In the genomic region with DNA sequence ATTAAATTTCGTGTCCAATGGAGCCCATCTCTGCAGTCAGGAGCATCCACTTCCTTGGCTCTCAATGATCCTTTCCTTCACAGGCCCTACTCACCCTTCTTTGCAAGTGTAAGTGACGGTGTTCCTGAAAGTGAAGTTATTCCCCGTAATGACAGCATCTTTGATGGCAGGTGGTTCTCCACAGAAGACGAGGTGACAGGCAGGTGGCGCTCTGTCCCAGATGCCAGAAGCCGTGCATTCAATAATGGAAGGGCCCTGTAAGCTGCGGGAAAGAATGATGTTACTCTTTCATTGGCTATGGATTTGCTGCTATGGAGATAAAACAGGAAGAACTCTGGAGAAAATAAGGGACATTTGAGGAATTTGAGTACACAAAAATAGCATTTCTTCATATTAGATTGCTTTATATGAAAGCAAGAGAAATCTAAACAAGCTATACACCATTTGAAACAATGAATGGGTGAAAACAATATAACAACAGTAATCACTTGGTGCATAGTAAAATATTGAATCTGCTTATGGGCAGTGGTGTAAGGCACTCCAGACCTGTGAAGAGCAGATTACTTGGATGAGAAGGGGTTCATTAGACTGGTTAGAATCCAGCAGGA, we compare ENCODE assay signal across 8 cellular contexts.
DNase-seq lines count a peak whose midpoint lies in the region; ATAC-seq, FAIRE-seq and TF ChIP-seq lines count a peak whose summit lies in the region.

No MANE protein-coding gene starts in this region.

- whole genome bisulfite sequencing in GM12878 (ENCODE audit: insufficient coverage, insufficient replicate concordance, low lambda C conversion rate, missing lambda C conversion rate): 1% methylated on average over 7 of the region's 7 CpGs

- no peaks in the 10 kb centered on the region for H3K79me2 ChIP-seq in GM12878 (ENCODE audit: control insufficient read depth, insufficient read depth, low read length)

- H3K36me3 ChIP-seq in GM12878 (ENCODE audit: control insufficient read depth in 2 of 2, insufficient read depth in 2 of 2, low read length in 1 of 2) (no peaks in the 10 kb centered on the region), vagina (no peaks in the 10 kb centered on the region)

- peak; percentile 71 for ATAC-seq in GM21723 (IDR thresholded peaks at IDR 0.05; ENCODE audit: unreplicated experiment)
- ATAC-seq in GM12878: peak; percentile 86
- no peak for ATAC-seq in HG03460 (IDR thresholded peaks at IDR 0.05; ENCODE audit: unreplicated experiment)

- intact Hi-C loops in GM12878 (cut with micrococcal nuclease; ENCODE audit: unreplicated experiment): loop anchor here (2.0 to 5.0 kb wide), 3 partner anchors 195 to 870 kb away; no protein-coding TSS in a partner anchor
- intact Hi-C loops in vagina (cut with DNase I): no loop called here

- SMC1A ChIA-PET in GM12878 (lab: Charles Lee; ENCODE audit: uncharacterized antibody, unreplicated experiment): interaction anchor here (1.0 to 3.2 kb wide), 6 partner anchors 16 to 871 kb away, joined by 3 to 24 read pairs (median 6); no protein-coding TSS in a partner anchor

- CTCF ChIA-PET in GM12878 (lab: Yijun Ruan, JAX): interaction anchor here (0.6 to 3.3 kb wide), 15 partner anchors 12 to 244 kb away, joined by 3 to 35 read pairs (median 5); no protein-coding TSS in a partner anchor

- no peaks in the 10 kb centered on the region for H3K4me1 ChIP-seq in GM12878 (ENCODE audit: control insufficient read depth, insufficient read depth, low read length)
- H3K4me1 ChIP-seq in vagina: no peaks in the 10 kb centered on the region

- no peak for FAIRE-seq in GM12878 (lab: Jason Lieb, UNC)

- TF ChIP-seq RAD21 in GM12878 (IDR thresholded peaks at IDR 0.05; ENCODE audit: insufficient read depth, low read depth, low read length): peak; percentile 53

- POLR2A ChIA-PET in GM12878 (lab: Charles Lee): interaction anchor here (1.0 kb wide), 1 partner anchor 196 kb away, joined by 3 read pairs; no protein-coding TSS in a partner anchor

- RAD21 ChIA-PET in GM12878 (lab: Charles Lee; ENCODE audit: unreplicated experiment): interaction anchor here (1.0 to 2.7 kb wide), 3 partner anchors 171 to 244 kb away, joined by 3 to 15 read pairs (median 5); a partner anchor contains a TSS

- H2AFZ ChIP-seq in GM12878 (ENCODE audit: control insufficient read depth, low read depth, low read length): peak overlapping the region; percentile 7; the same call in 1 of the 2 replicates

- no peak for TF ChIP-seq POLR2A in GM12878 (IDR thresholded peaks at IDR 0.05; ENCODE audit: low read depth, low read length)
- no peak for TF ChIP-seq POLR2A in vagina (IDR thresholded peaks at IDR 0.05)

- H3K9me3 ChIP-seq in GM12878 (replicated peaks; ENCODE audit: control insufficient read depth, insufficient read depth, low read length) (no peaks in the 10 kb centered on the region), vagina (no peaks in the 10 kb centered on the region)

- H3K9ac ChIP-seq in GM12878 (ENCODE audit: control insufficient read depth, insufficient read depth, low read length): no peak overlapping the region

- DNase-seq in NCI-H1417 (lab: John Stamatoyannopoulos, UW) (peak in 2 of 3 experiments; percentile 15 to 21), NCI-H1417 treated with DMSO at 0.1 percent for 48 hours (lab: John Stamatoyannopoulos, UW) (no peak), NCI-H1694 treated with DMSO at 0.1 percent for 48 hours (lab: John Stamatoyannopoulos, UW) (peak; percentile 44), GM12878 (ENCODE audit: low read depth, low spot score) (no peak), left kidney (ENCODE audit: low read depth, low spot score) (peak; percentile 66), vagina (ENCODE audit: extremely low spot score in 2 of 2) (no peak)

- no TSS peak for BruUV-seq in GM12878 (replicated peaks; lab: Mats Ljungman, UMichigan)

- in situ Hi-C loops in GM12878 (cut with MboI): no loop called here

- H4K20me1 ChIP-seq in GM12878 (ENCODE audit: control insufficient read depth, insufficient read depth): no peaks in the 10 kb centered on the region

- H3K4me3 ChIP-seq in GM12878: no peak overlapping the region
- no peak overlapping the region for H3K4me3 ChIP-seq in vagina

- H3K27ac ChIP-seq in GM12878 (ENCODE audit: control insufficient read depth, insufficient read depth): no peak overlapping the region
- no peak overlapping the region for H3K27ac ChIP-seq in vagina

- TF ChIP-seq CTCF in GM12878 (IDR thresholded peaks at IDR 0.05 in 2 of 3, conservative IDR thresholded peaks at IDR 0.05 in 1 of 3; ENCODE audit: control insufficient read depth in 2 of 3, extremely low read depth in 1 of 3, insufficient read depth in 1 of 3, low read depth in 3 of 3, low read length in 3 of 3) (peak; percentile 76 to 79 (median 77)), vagina (IDR thresholded peaks at IDR 0.05) (peak in 2 of 3 experiments; percentile 23 to 33)

- TF ChIP-seq EP300 in GM12878 (IDR thresholded peaks at IDR 0.05; ENCODE audit: borderline replicate concordance in 1 of 2, control insufficient read depth in 1 of 2, low read depth in 2 of 2, low read length in 2 of 2): no peak

- no peak overlapping the region for H3K4me2 ChIP-seq in GM12878 (ENCODE audit: control insufficient read depth, insufficient read depth)

- H3K27me3 ChIP-seq in GM12878 (replicated peaks in 1 of 2; ENCODE audit: control insufficient read depth in 2 of 2, insufficient read depth in 2 of 2, low read length in 1 of 2) (no peaks in the 10 kb centered on the region), vagina (no peaks in the 10 kb centered on the region)

TF ChIP-seq in GM12878, 131 proteins besides CTCF, POLR2A, EP300 and RAD21:
- no peak for TF ChIP-seq SPI1 (IDR thresholded peaks at IDR 0.05; ENCODE audit: borderline replicate concordance, insufficient read depth, low read depth, low read length)
- peak; percentile 70; the same call in 1 of the 2 replicates for TF ChIP-seq SMC3 (IDR thresholded peaks at IDR 0.05; ENCODE audit: borderline replicate concordance, low read length)
- TF ChIP-seq TCF12 (IDR thresholded peaks at IDR 0.05; ENCODE audit: low read depth, low read length): no peak
- TF ChIP-seq, protein P1, sequence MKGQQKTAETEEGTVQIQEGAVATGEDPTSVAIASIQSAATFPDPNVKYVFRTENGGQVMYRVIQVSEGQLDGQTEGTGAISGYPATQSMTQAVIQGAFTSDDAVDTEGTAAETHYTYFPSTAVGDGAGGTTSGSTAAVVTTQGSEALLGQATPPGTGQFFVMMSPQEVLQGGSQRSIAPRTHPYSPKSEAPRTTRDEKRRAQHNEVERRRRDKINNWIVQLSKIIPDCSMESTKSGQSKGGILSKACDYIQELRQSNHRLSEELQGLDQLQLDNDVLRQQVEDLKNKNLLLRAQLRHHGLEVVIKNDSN (IDR thresholded peaks at IDR 0.05; ENCODE audit: borderline replicate concordance, extremely low read length, insufficient read depth, low read depth, low read length): no peak
- no peak for TF ChIP-seq KDM1A (IDR thresholded peaks at IDR 0.05; ENCODE audit: borderline replicate concordance)
- TF ChIP-seq MEF2A (IDR thresholded peaks at IDR 0.05; ENCODE audit: insufficient read depth, low read depth, low read length): no peak
- no peak for TF ChIP-seq SRF (IDR thresholded peaks at IDR 0.05; ENCODE audit: low read depth in 2 of 2, low read length in 2 of 2)
- TF ChIP-seq, protein P2, sequence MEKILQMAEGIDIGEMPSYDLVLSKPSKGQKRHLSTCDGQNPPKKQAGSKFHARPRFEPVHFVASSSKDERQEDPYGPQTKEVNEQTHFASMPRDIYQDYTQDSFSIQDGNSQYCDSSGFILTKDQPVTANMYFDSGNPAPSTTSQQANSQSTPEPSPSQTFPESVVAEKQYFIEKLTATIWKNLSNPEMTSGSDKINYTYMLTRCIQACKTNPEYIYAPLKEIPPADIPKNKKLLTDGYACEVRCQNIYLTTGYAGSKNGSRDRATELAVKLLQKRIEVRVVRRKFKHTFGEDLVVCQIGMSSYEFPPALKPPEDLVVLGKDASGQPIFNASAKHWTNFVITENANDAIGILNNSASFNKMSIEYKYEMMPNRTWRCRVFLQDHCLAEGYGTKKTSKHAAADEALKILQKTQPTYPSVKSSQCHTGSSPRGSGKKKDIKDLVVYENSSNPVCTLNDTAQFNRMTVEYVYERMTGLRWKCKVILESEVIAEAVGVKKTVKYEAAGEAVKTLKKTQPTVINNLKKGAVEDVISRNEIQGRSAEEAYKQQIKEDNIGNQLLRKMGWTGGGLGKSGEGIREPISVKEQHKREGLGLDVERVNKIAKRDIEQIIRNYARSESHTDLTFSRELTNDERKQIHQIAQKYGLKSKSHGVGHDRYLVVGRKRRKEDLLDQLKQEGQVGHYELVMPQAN (conservative IDR thresholded peaks at IDR 0.05): no peak
- no peak for TF ChIP-seq STAT1 (conservative IDR thresholded peaks at IDR 0.05)
- TF ChIP-seq FOXM1 (IDR thresholded peaks at IDR 0.05; ENCODE audit: low read depth, low read length): no peak
- peak; percentile 57; the same call in 1 of the 2 replicates for TF ChIP-seq YY1 (IDR thresholded peaks at IDR 0.05; ENCODE audit: low read depth, low read length)
- TF ChIP-seq ATF7 (IDR thresholded peaks at IDR 0.05; ENCODE audit: low read depth): peak; percentile 13; the same call in 1 of the 2 replicates
- TF ChIP-seq FOXK2 (IDR thresholded peaks at IDR 0.05): no peak
- TF ChIP-seq PAX8 (IDR thresholded peaks at IDR 0.05): no peak
- TF ChIP-seq SIN3A (IDR thresholded peaks at IDR 0.05; ENCODE audit: low read depth, low read length): no peak
- TF ChIP-seq SP1 (IDR thresholded peaks at IDR 0.05; ENCODE audit: low read depth, low read length): no peak
- no peak for TF ChIP-seq MYB (IDR thresholded peaks at IDR 0.05; ENCODE audit: borderline replicate concordance, low read depth, low read length)
- TF ChIP-seq, protein P3, sequence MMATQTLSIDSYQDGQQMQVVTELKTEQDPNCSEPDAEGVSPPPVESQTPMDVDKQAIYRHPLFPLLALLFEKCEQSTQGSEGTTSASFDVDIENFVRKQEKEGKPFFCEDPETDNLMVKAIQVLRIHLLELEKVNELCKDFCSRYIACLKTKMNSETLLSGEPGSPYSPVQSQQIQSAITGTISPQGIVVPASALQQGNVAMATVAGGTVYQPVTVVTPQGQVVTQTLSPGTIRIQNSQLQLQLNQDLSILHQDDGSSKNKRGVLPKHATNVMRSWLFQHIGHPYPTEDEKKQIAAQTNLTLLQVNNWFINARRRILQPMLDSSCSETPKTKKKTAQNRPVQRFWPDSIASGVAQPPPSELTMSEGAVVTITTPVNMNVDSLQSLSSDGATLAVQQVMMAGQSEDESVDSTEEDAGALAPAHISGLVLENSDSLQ (IDR thresholded peaks at IDR 0.05): 0 out of 2 replicates have a peak, but pooled peaks have one; percentile 12
- TF ChIP-seq ZNF24 (IDR thresholded peaks at IDR 0.05): 0 out of 2 replicates have a peak, but pooled peaks have one; percentile 10
TF ChIP-seq in GM12878: peak in this region for 5.

Comparison
In these comparisons a context has a peak if more than half of its experiments do, and no peak if none do; other contexts are left out.
1. DNase-seq: peak in NCI-H1417 (2 of 3), NCI-H1694 treated with DMSO at 0.1 percent for 48 hours (single experiment) and left kidney (single experiment); none in NCI-H1417 treated with DMSO at 0.1 percent for 48 hours (single experiment), GM12878 (single experiment) and vagina (0 of 2).